ENCODE assay signal across 1 cellular context in genomic region chr17:64073771-64074703, GRCh38.
TF ChIP-seq lines count a peak whose summit lies in the region.

No MANE protein-coding gene starts in this region.

TF ChIP-seq in HepG2, 621 proteins besides CTCF, POLR2A, EP300 and RAD21 (continued from another document and continues in another):
- no peak for TF ChIP-seq SALL1 (CRISPR knock-in tag; IDR thresholded peaks at IDR 0.05)
- TF ChIP-seq SETDB1 (CRISPR knock-in tag; IDR thresholded peaks at IDR 0.05; ENCODE audit: borderline replicate concordance), result no peak
- peak; percentile 23; the same call in 1 of the 2 replicates for TF ChIP-seq ZFY (CRISPR knock-in tag; IDR thresholded peaks at IDR 0.05)
- TF ChIP-seq ETS1 (CRISPR knock-in tag; IDR thresholded peaks at IDR 0.05), result no peak
- no peak for TF ChIP-seq NFE2 (CRISPR knock-in tag; IDR thresholded peaks at IDR 0.05)
- no peak for TF ChIP-seq FOXP4 (CRISPR knock-in tag; IDR thresholded peaks at IDR 0.05)
- TF ChIP-seq NFIC (IDR thresholded peaks at IDR 0.05; ENCODE audit: low read length), result peak; percentile 9; the same call in 1 of the 2 replicates
- TF ChIP-seq ADNP (CRISPR knock-in tag; IDR thresholded peaks at IDR 0.05), result no peak
- no peak; the same call in 1 of the 2 replicates for TF ChIP-seq GFI1 (CRISPR knock-in tag; IDR thresholded peaks at IDR 0.05; ENCODE audit: borderline replicate concordance)
- no peak for TF ChIP-seq ZNF136 (CRISPR knock-in tag; IDR thresholded peaks at IDR 0.05; ENCODE audit: low read depth)
- no peak for TF ChIP-seq SIX1 (CRISPR knock-in tag; IDR thresholded peaks at IDR 0.05; ENCODE audit: borderline replicate concordance)
- no peak for TF ChIP-seq SMARCC2 (IDR thresholded peaks at IDR 0.05)
- TF ChIP-seq PHB2 (IDR thresholded peaks at IDR 0.05; ENCODE audit: partially characterized antibody), result no peak
- no peak for TF ChIP-seq AHR (CRISPR knock-in tag; IDR thresholded peaks at IDR 0.05)
- no peak for TF ChIP-seq CEBPB (IDR thresholded peaks at IDR 0.05; ENCODE audit: borderline replicate concordance, low read depth, low read length)
- TF ChIP-seq REPIN1 (CRISPR knock-in tag; IDR thresholded peaks at IDR 0.05; ENCODE audit: borderline replicate concordance, low read depth), result no peak
- TF ChIP-seq ZNF143 (CRISPR knock-in tag; IDR thresholded peaks at IDR 0.05), result no peak
- TF ChIP-seq HHEX (CRISPR knock-in tag; IDR thresholded peaks at IDR 0.05), result no peak
- no peak for TF ChIP-seq HDAC6 (IDR thresholded peaks at IDR 0.05; ENCODE audit: low read depth, low read length)
- no peak for TF ChIP-seq ZBTB21 (CRISPR knock-in tag; IDR thresholded peaks at IDR 0.05)
- TF ChIP-seq BCL3 (CRISPR knock-in tag; IDR thresholded peaks at IDR 0.05), result 0 out of 2 replicates have a peak, but pooled peaks have one; percentile 43
- TF ChIP-seq KDM3A (CRISPR knock-in tag; IDR thresholded peaks at IDR 0.05; ENCODE audit: low read depth), result no peak
- no peak for TF ChIP-seq ZBTB7B (CRISPR knock-in tag; IDR thresholded peaks at IDR 0.05)
- no peak for TF ChIP-seq ZBTB40 (IDR thresholded peaks at IDR 0.05)
- no peak for TF ChIP-seq ZBTB40 (CRISPR knock-in tag; IDR thresholded peaks at IDR 0.05)
- no peak for TF ChIP-seq PBX2 (CRISPR knock-in tag; IDR thresholded peaks at IDR 0.05)
- no peak for TF ChIP-seq YEATS2 (CRISPR knock-in tag; IDR thresholded peaks at IDR 0.05; ENCODE audit: borderline replicate concordance)
- no peak for TF ChIP-seq FOXP1 (IDR thresholded peaks at IDR 0.05)
- no peak for TF ChIP-seq FOXP1 (CRISPR knock-in tag; IDR thresholded peaks at IDR 0.05)
- TF ChIP-seq NCOA1 (CRISPR knock-in tag; IDR thresholded peaks at IDR 0.05), result 0 out of 2 replicates have a peak, but pooled peaks have one; percentile 31
- TF ChIP-seq ZNF414 (CRISPR knock-in tag; IDR thresholded peaks at IDR 0.05), result no peak
- TF ChIP-seq IKZF5 (CRISPR knock-in tag; IDR thresholded peaks at IDR 0.05), result no peak
- no peak for TF ChIP-seq THAP9 (CRISPR knock-in tag; IDR thresholded peaks at IDR 0.05; ENCODE audit: borderline replicate concordance)
- TF ChIP-seq JUNB (CRISPR knock-in tag; IDR thresholded peaks at IDR 0.05; ENCODE audit: borderline replicate concordance), result no peak
- no peak for TF ChIP-seq CENPT (CRISPR knock-in tag; IDR thresholded peaks at IDR 0.05; ENCODE audit: low read depth)
- TF ChIP-seq MTA1 (CRISPR knock-in tag; IDR thresholded peaks at IDR 0.05; ENCODE audit: borderline replicate concordance), result no peak
- TF ChIP-seq ZNF343 (CRISPR knock-in tag; IDR thresholded peaks at IDR 0.05), result no peak
- peak; percentile 13; the same call in 1 of the 2 replicates for TF ChIP-seq ZNF557 (CRISPR knock-in tag; IDR thresholded peaks at IDR 0.05)
- TF ChIP-seq RFX3 (CRISPR knock-in tag; IDR thresholded peaks at IDR 0.05), result no peak
- TF ChIP-seq RXRB (CRISPR knock-in tag; IDR thresholded peaks at IDR 0.05; ENCODE audit: borderline replicate concordance), result no peak
- TF ChIP-seq ZBTB49 (CRISPR knock-in tag; IDR thresholded peaks at IDR 0.05; ENCODE audit: borderline replicate concordance), result no peak
- TF ChIP-seq ZNF205 (CRISPR knock-in tag; IDR thresholded peaks at IDR 0.05), result no peak
